ENCODE assay signal across 8 cellular contexts in genomic region chr22:50191041-50191740, GRCh38.
DNase-seq lines count a peak whose midpoint lies in the region; ATAC-seq, FAIRE-seq and TF ChIP-seq lines count a peak whose summit lies in the region.

No MANE protein-coding gene starts in this region.

- H3K4me3 ChIP-seq in NB4 (ENCODE audit: low read depth, low read length) = peak overlapping the region; percentile 56
- H3K4me3 ChIP-seq in foreskin fibroblast (ENCODE audit: low read depth in 1 of 2, low read length in 2 of 2) = peak overlapping the region; percentile 37 to 54

- FAIRE-seq in H54 (lab: Jason Lieb, UNC) = no peak

- ATAC-seq in GM19035 (IDR thresholded peaks at IDR 0.05; ENCODE audit: unreplicated experiment) (peak; percentile 20), HG02798 (IDR thresholded peaks at IDR 0.05; ENCODE audit: poor library complexity, unreplicated experiment) (no peak)

- no peak for TF ChIP-seq CTCF in NB4 (IDR thresholded peaks at IDR 0.05; ENCODE audit: low read depth, low read length)
- TF ChIP-seq CTCF in foreskin fibroblast (IDR thresholded peaks at IDR 0.05; ENCODE audit: low read depth, low read length) = no peak

- peak; percentile 90 for DNase-seq in NB4 (ENCODE audit: low read depth)
- peak; percentile 81 for DNase-seq in activated T-cell treated with anti-CD3 and anti-CD28 coated beads, Interleukin-2, amount 50 U/mL, for 1 hour
- no peak for DNase-seq in foreskin fibroblast
- DNase-seq in stimulated activated CD4-positive, alpha-beta T cell treated with anti-CD3 and anti-CD28 coated beads, Interleukin-12 subunit alpha, Interleukin-12 subunit beta, amount 100 ng/mL, for 4 hours = peak; percentile 55
- no peak for DNase-seq in H54 (ENCODE audit: insufficient read length, low spot score)
- DNase-seq in NCI-H524 treated with DMSO at 0.1 percent for 48 hours (lab: John Stamatoyannopoulos, UW) = no peak

- no peak for TF ChIP-seq POLR2A in NB4 (IDR thresholded peaks at IDR 0.05; ENCODE audit: extremely low read depth, insufficient read length)
- TF ChIP-seq POLR2A in H54 (IDR thresholded peaks at IDR 0.05; ENCODE audit: low read depth, low read length) = no peak

Comparison
In these comparisons a context has a peak if more than half of its experiments do, and no peak if none do; other contexts are left out.
1. DNase-seq: peak in NB4 (single experiment), activated T-cell treated with anti-CD3 and anti-CD28 coated beads, Interleukin-2, amount 50 U/mL, for 1 hour (single experiment) and stimulated activated CD4-positive, alpha-beta T cell treated with anti-CD3 and anti-CD28 coated beads, Interleukin-12 subunit alpha, Interleukin-12 subunit beta, amount 100 ng/mL, for 4 hours (single experiment); none in foreskin fibroblast (0 of 2), H54 (single experiment) and NCI-H524 treated with DMSO at 0.1 percent for 48 hours (single experiment).